ENCODE assay signal across 7 cellular contexts in the genomic region with DNA sequence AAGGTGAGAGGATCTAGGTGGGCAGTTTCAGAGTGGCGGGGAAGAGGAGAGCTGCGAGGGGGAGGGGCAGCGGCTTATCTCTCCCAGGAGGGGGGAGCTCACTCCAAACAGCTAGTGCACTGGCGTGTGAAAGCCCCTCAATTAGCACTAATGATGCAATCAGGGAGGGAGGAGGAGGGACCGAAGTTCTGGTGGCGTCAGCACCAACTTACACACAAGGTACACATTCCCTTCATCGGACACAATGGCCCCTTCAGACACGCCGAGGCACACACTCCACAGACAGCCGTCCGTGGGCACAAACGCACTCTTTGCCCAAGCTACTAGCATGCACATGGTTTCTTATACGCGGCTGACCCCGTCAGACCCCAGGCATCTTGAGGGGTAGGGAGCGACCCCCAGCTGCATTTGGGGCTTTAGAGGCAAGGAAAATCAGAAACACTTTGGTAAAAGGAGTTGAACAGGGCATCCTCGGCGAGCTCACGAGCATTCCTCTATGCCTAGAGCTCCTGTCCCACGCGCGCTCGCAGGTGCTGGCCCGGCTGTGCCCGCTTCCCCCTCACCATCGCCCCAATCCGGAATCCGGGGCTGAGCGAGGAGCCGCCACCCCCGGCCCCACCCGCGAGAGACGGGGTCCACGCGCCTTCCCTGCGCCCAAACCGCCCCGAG. TPM values are rescaled to one million over a fixed set of nuclear protein-coding genes. Genes with fewer than 3 reads are reported as not detected.
A peak's percentile ranks its signal among the peaks of the same experiment; 100 is the strongest.
DNase-seq lines count a peak whose midpoint lies in the region; ATAC-seq, FAIRE-seq and TF ChIP-seq lines count a peak whose summit lies in the region.

No MANE protein-coding gene starts in this region.

- H3K9me3 ChIP-seq in mucosa of descending colon, result no peaks in the 10 kb centered on the region

- ATAC-seq in GM19035 (IDR thresholded peaks at IDR 0.05; ENCODE audit: unreplicated experiment) (peak; percentile 7), mucosa of descending colon (no peak), HG03039 (IDR thresholded peaks at IDR 0.05; ENCODE audit: unreplicated experiment) (no peak)

- peak; percentile 83 to 89 for DNase-seq in NCI-H524 (lab: John Stamatoyannopoulos, UW)
- no peak for DNase-seq in coronary artery (ENCODE audit: low spot score)
- no peak for DNase-seq in mucosa of descending colon
- no peak for DNase-seq in stimulated activated naive CD4-positive, alpha-beta T cell treated with Interleukin-2 at 50 U/mL for 16 hours (lab: John Stamatoyannopoulos, UW)
- DNase-seq in GM19239 (ENCODE audit: insufficient read length, low spot score), result no peak

- FAIRE-seq in GM19239 (lab: Jason Lieb, UNC), result no peak

- H3K4me1 ChIP-seq in mucosa of descending colon (ENCODE audit: low read depth), result peaks cover 8% of the 10 kb centered on the region

- no peaks in the 10 kb centered on the region for H3K36me3 ChIP-seq in mucosa of descending colon (ENCODE audit: low read depth)

- intact Hi-C loops in mucosa of descending colon (cut with DNase I, micrococcal nuclease), result no loop called here

- peak overlapping the region; percentile 96 to 97 for H3K27ac ChIP-seq in coronary artery

- TF ChIP-seq CTCF in coronary artery (IDR thresholded peaks at IDR 0.05) (no peak), mucosa of descending colon (IDR thresholded peaks at IDR 0.05) (no peak)

- H3K4me3 ChIP-seq in coronary artery, result peak overlapping the region; percentile 97
- H3K4me3 ChIP-seq in mucosa of descending colon, result peak overlapping the region; percentile 11

RNA-seq across cellular contexts. Expression of a gene that starts 0.9 kb away (rescaled TPM):
- 10 to 100 TPM; 79.3 to 88.8 (median 80.7) TPM for total RNA-seq in mucosa of descending colon

Comparison
In these comparisons a context has a peak if more than half of its experiments do, and no peak if none do; other contexts are left out.
1. DNase-seq: peak in NCI-H524 (2 of 2); none in coronary artery (single experiment), mucosa of descending colon (0 of 3), stimulated activated naive CD4-positive, alpha-beta T cell treated with Interleukin-2 at 50 U/mL for 16 hours (single experiment) and GM19239 (single experiment).